ENCODE assay signal across 13 cellular contexts in genomic region chr1:205442051-205442721, GRCh38. TPM values are rescaled to one million over a fixed set of nuclear protein-coding genes. Genes with fewer than 3 reads are reported as not detected.
DNase-seq lines count a peak whose midpoint lies in the region; TF ChIP-seq lines count a peak whose summit lies in the region.
"Had no signal": no experiment of that assay in that cellular context is flagged by ENCODE, and none has a peak within 500 bp of the region (broad histone marks: within the 10 kb centered on the region; RNA-seq: fewer than 3 reads in every experiment).

No MANE protein-coding gene starts in this region.

- peaks cover 0 to 25% (median 12%) of the 10 kb centered on the region in 11 experiments; a peak in 13 of 22 replicates for H3K27me3 ChIP-seq in BLaER1 treated with 17β-estradiol and CSF1 and Interleukin-3, amounts not matched to agents 10 nM and 100 nM
- H3K27me3 ChIP-seq in HUES48 (ENCODE audit: control insufficient read depth, insufficient read depth, low read length): 0 out of 2 replicates have a peak, but pooled peaks cover 4% of the 10 kb centered on the region
- H3K27me3 ChIP-seq in mucosa of stomach (ENCODE audit: control insufficient read depth, insufficient read depth, low read length): peaks cover 6% of the 10 kb centered on the region
- H3K27me3 ChIP-seq in Caco-2 (replicated peaks; ENCODE audit: control insufficient read depth, insufficient read depth, low read length): no peaks in the 10 kb centered on the region

- H3K27me3 Mint-ChIP-seq in brain: peaks cover 5% of the 10 kb centered on the region
- H3K27me3 Mint-ChIP-seq in Caco-2 (ENCODE audit: insufficient read depth, unreplicated experiment): no peaks in the 10 kb centered on the region

- peak overlapping the region in 4 of 5 experiments; percentile 9 to 53 (median 38) for H3K4me3 Mint-ChIP-seq in brain
- H3K4me3 Mint-ChIP-seq in Caco-2 (ENCODE audit: unreplicated experiment): no peak overlapping the region

- BruUV-seq in Caco-2 (replicated peaks; lab: Mats Ljungman, UMichigan): no TSS peak

- H3K4me1 Mint-ChIP-seq in brain: peaks cover 100% of the 10 kb centered on the region
- H3K4me1 Mint-ChIP-seq in Caco-2 (ENCODE audit: low read depth, unreplicated experiment): peaks cover 2% of the 10 kb centered on the region

- H3K9me3 Mint-ChIP-seq in brain: peaks cover 0 to 2% (median 0%) of the 10 kb centered on the region in 5 experiments
- H3K9me3 Mint-ChIP-seq in Caco-2 (ENCODE audit: unreplicated experiment): no peaks in the 10 kb centered on the region

- DNase-seq in GM13977 (ENCODE audit: low spot score) (no peak), Caco-2 (no peak), C1 segment of cervical spinal cord (lab: John Stamatoyannopoulos, UW) (no peak), NOMO-1 treated with DMSO at 0.1 percent for 48 hours (lab: John Stamatoyannopoulos, UW; ENCODE audit: unreplicated experiment) (no peak)
- DNase-seq: cerebellar nuclear complex, DMS 273 treated with DMSO at 0.1 percent for 48 hours, head of caudate nucleus, SW 1271 had no signal

- intact Hi-C loops in Caco-2 (cut with micrococcal nuclease; ENCODE audit: unreplicated experiment): no loop called here

- H4K20me1 ChIP-seq in BLaER1 treated with 17β-estradiol and CSF1 and Interleukin-3, amounts not matched to agents 10 nM and 100 nM: peaks cover 0 to 53% (median 0%) of the 10 kb centered on the region in 11 experiments; a peak in 4 of 22 replicates

- CTCF ChIA-PET in Caco-2 (lab: Charles Lee): interaction anchor here (0.9 to 1.3 kb wide), 2 partner anchors 43 to 45 kb away, joined by 3 read pairs; no protein-coding TSS in a partner anchor

- H3K4me3 ChIP-seq in BLaER1 treated with 17β-estradiol and CSF1 and Interleukin-3, amounts not matched to agents 10 nM and 100 nM: 0 out of 20 replicates have a peak overlapping the region, but pooled peaks of 1 of the 10 experiments have one; percentile 40
- no peak overlapping the region for H3K4me3 ChIP-seq in HUES48 (ENCODE audit: low read depth, low read length)
- H3K4me3 ChIP-seq in mucosa of stomach (ENCODE audit: low read length): no peak overlapping the region
- no peak overlapping the region for H3K4me3 ChIP-seq in Caco-2 (ENCODE audit: low read depth, low read length)

- no peaks in the 10 kb centered on the region for H3K9me3 ChIP-seq in BLaER1 treated with 17β-estradiol and CSF1 and Interleukin-3, amounts not matched to agents 10 nM and 100 nM (replicated peaks in 1 of 11)
- no peaks in the 10 kb centered on the region for H3K9me3 ChIP-seq in HUES48 (ENCODE audit: control insufficient read depth, insufficient read depth, low read length)
- no peaks in the 10 kb centered on the region for H3K9me3 ChIP-seq in mucosa of stomach (ENCODE audit: control insufficient read depth, low read length)
- no peaks in the 10 kb centered on the region for H3K9me3 ChIP-seq in Caco-2

- peak overlapping the region in 7 of 11 experiments; percentile 1 to 67 (median 37); a peak in 5 of 22 replicates for H3K9ac ChIP-seq in BLaER1 treated with 17β-estradiol and CSF1 and Interleukin-3, amounts not matched to agents 10 nM and 100 nM
- H3K9ac ChIP-seq in HUES48 (ENCODE audit: low read depth, low read length) (no peak overlapping the region), mucosa of stomach (ENCODE audit: low read length) (peak overlapping the region; percentile 51)

- H3K36me3 ChIP-seq in BLaER1 treated with 17β-estradiol and CSF1 and Interleukin-3, amounts not matched to agents 10 nM and 100 nM: no peaks in the 10 kb centered on the region
- H3K36me3 ChIP-seq in HUES48 (ENCODE audit: control insufficient read depth, insufficient read depth, low read length): no peaks in the 10 kb centered on the region
- H3K36me3 ChIP-seq in mucosa of stomach (ENCODE audit: control insufficient read depth, insufficient read depth, low read length): no peaks in the 10 kb centered on the region
- no peaks in the 10 kb centered on the region for H3K36me3 ChIP-seq in Caco-2 (ENCODE audit: control insufficient read depth, insufficient read depth, low read length)

- POLR2A ChIA-PET in Caco-2 (lab: Charles Lee): no interaction called here

- H3K36me3 Mint-ChIP-seq in brain (no peaks in the 10 kb centered on the region), Caco-2 (ENCODE audit: insufficient read depth, unreplicated experiment) (no peaks in the 10 kb centered on the region)

- H3K27ac Mint-ChIP-seq in brain (peak overlapping the region; percentile 91 to 99 (median 95)), Caco-2 (ENCODE audit: unreplicated experiment) (no peak overlapping the region)

- H3K4me1 ChIP-seq in BLaER1 treated with 17β-estradiol and CSF1 and Interleukin-3, amounts not matched to agents 10 nM and 100 nM: peaks cover 43 to 63% (median 58%) of the 10 kb centered on the region in 10 experiments
- H3K4me1 ChIP-seq in HUES48 (ENCODE audit: control insufficient read depth, insufficient read depth, low read length) (peaks cover 83% of the 10 kb centered on the region), mucosa of stomach (ENCODE audit: control insufficient read depth, insufficient read depth, low read length) (peaks cover 53% of the 10 kb centered on the region), Caco-2 (peaks cover under 1% of the 10 kb centered on the region; the same call in 1 of the 2 replicates)

- in situ Hi-C loops in GM13977 (cut with MboI; ENCODE audit: low pct_unique_long_range_greater_than_20kb, low sequenced_read_pairs, unreplicated experiment): no loop called here

- peak overlapping the region in 4 of 11 experiments; percentile 69 to 79 (median 74); a peak in 4 of 22 replicates for H3K27ac ChIP-seq in BLaER1 treated with 17β-estradiol and CSF1 and Interleukin-3, amounts not matched to agents 10 nM and 100 nM
- H3K27ac ChIP-seq in HUES48 (ENCODE audit: low read depth, low read length): peak overlapping the region; percentile 74

- no peak for TF ChIP-seq CTCF in brain (conservative IDR thresholded peaks at IDR 0.05)
- no peak for TF ChIP-seq CTCF in GM13977 (IDR thresholded peaks at IDR 0.05; ENCODE audit: extremely low read depth, insufficient read depth, missing control alignments)
- TF ChIP-seq CTCF in Caco-2 (IDR thresholded peaks at IDR 0.05; ENCODE audit: insufficient read depth in 1 of 2, low read depth in 1 of 2, low read length in 1 of 2, severe bottlenecking in 1 of 2, unreplicated experiment in 1 of 2): no peak

- peak overlapping the region; percentile 77 to 97 (median 87) for H3K4me2 ChIP-seq in BLaER1 treated with 17β-estradiol and CSF1 and Interleukin-3, amounts not matched to agents 10 nM and 100 nM

RNA-seq across cellular contexts. Expression of gene BLACAT1, which starts 13.7 kb away (rescaled TPM):
- polyA plus RNA-seq in brain (ENCODE audit: insufficient read depth, low read depth, low replicate concordance): 0.10 TPM
- total RNA-seq in Caco-2 (2022): 0.21 and 0.34 TPM in 2 replicates

RNA-seq across cellular contexts. Expression of gene LEMD1, which starts 20.3 kb away (rescaled TPM):
- polyA plus RNA-seq in brain (ENCODE audit: insufficient read depth, low read depth, low replicate concordance): not detected
- not detected in 2 replicates for total RNA-seq in Caco-2 (2022)
- total RNA-seq: ureter had no signal
